1 cellular context compared by ENCODE assay signal in the genomic region with DNA sequence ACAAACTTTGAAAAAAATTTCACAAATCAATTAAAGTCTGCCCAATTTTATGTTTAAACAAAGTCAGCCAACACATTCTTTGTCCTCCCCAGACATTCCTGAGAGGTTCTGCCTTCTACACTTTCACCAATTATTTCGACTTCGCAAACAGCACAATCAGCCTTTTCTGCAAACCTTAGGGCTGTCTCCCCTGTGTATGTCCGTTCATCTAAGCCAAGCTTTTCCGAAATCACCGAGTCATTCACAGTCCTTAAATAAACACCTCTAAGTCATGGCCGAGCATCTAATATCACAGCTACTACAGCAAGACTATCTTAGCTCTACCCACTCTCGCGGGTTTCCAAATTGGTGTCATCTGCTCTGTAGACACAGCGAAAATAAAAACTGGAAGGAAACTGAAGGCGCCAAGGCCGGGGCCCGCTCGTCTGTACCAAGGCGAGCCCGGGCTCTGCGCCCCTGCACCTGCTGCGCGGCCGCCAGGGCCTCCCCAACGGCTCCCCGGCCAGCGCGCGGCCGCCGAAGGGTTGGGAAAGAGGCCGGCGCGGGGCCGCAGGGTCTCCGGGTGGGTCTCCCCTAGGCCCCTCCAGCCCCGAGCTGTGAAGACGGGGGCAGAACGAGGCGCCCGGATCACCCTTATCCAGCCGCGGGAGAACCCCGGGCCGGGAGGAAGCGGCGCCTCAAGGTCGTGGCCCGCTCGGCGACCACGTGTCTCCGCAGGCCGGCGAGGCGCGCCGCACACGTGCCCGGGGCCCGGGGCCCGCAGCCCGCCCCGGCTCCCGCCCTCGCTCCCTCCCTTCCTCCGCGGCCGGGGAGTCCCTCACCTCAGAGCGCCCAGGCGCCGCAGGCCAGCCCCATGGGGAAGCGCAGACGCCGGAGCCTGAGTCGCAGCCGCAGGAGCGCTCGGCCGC.
TF ChIP-seq lines count a peak whose summit lies in the region.

No MANE protein-coding gene starts in this region.

TF ChIP-seq in GM23338, 12 proteins besides CTCF, POLR2A, EP300 and RAD21 (continued from another document):
- TF ChIP-seq, protein P1, sequence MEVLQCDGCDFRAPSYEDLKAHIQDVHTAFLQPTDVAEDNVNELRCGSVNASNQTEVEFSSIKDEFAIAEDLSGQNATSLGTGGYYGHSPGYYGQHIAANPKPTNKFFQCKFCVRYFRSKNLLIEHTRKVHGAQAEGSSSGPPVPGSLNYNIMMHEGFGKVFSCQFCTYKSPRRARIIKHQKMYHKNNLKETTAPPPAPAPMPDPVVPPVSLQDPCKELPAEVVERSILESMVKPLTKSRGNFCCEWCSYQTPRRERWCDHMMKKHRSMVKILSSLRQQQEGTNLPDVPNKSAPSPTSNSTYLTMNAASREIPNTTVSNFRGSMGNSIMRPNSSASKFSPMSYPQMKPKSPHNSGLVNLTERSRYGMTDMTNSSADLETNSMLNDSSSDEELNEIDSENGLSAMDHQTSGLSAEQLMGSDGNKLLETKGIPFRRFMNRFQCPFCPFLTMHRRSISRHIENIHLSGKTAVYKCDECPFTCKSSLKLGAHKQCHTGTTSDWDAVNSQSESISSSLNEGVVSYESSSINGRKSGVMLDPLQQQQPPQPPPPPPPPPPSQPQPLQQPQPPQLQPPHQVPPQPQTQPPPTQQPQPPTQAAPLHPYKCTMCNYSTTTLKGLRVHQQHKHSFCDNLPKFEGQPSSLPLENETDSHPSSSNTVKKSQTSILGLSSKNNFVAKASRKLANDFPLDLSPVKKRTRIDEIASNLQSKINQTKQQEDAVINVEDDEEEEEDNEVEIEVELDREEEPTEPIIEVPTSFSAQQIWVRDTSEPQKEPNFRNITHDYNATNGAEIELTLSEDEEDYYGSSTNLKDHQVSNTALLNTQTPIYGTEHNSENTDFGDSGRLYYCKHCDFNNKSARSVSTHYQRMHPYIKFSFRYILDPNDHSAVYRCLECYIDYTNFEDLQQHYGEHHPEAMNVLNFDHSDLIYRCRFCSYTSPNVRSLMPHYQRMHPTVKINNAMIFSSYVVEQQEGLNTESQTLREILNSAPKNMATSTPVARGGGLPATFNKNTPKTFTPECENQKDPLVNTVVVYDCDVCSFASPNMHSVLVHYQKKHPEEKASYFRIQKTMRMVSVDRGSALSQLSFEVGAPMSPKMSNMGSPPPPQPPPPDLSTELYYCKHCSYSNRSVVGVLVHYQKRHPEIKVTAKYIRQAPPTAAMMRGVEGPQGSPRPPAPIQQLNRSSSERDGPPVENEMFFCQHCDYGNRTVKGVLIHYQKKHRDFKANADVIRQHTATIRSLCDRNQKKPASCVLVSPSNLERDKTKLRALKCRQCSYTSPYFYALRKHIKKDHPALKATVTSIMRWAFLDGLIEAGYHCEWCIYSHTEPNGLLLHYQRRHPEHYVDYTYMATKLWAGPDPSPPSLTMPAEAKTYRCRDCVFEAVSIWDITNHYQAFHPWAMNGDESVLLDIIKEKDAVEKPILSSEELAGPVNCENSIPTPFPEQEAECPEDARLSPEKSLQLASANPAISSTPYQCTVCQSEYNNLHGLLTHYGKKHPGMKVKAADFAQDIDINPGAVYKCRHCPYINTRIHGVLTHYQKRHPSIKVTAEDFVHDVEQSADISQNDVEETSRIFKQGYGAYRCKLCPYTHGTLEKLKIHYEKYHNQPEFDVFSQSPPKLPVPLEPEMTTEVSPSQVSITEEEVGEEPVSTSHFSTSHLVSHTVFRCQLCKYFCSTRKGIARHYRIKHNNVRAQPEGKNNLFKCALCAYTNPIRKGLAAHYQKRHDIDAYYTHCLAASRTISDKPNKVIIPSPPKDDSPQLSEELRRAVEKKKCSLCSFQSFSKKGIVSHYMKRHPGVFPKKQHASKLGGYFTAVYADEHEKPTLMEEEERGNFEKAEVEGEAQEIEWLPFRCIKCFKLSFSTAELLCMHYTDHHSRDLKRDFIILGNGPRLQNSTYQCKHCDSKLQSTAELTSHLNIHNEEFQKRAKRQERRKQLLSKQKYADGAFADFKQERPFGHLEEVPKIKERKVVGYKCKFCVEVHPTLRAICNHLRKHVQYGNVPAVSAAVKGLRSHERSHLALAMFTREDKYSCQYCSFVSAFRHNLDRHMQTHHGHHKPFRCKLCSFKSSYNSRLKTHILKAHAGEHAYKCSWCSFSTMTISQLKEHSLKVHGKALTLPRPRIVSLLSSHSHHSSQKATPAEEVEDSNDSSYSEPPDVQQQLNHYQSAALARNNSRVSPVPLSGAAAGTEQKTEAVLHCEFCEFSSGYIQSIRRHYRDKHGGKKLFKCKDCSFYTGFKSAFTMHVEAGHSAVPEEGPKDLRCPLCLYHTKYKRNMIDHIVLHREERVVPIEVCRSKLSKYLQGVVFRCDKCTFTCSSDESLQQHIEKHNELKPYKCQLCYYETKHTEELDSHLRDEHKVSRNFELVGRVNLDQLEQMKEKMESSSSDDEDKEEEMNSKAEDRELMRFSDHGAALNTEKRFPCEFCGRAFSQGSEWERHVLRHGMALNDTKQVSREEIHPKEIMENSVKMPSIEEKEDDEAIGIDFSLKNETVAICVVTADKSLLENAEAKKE (CRISPR knock-in tag; IDR thresholded peaks at IDR 0.05) = no peak
- TF ChIP-seq EZH2phosphoT487 (IDR thresholded peaks at IDR 0.05; ENCODE audit: unreplicated experiment) = no peak
- TF ChIP-seq POLR2AphosphoS5 (IDR thresholded peaks at IDR 0.05; ENCODE audit: low read depth) = no peak
- no peak for TF ChIP-seq ZNF331 (CRISPR knock-in tag; IDR thresholded peaks at IDR 0.05; ENCODE audit: low read depth)
- TF ChIP-seq, protein P2, sequence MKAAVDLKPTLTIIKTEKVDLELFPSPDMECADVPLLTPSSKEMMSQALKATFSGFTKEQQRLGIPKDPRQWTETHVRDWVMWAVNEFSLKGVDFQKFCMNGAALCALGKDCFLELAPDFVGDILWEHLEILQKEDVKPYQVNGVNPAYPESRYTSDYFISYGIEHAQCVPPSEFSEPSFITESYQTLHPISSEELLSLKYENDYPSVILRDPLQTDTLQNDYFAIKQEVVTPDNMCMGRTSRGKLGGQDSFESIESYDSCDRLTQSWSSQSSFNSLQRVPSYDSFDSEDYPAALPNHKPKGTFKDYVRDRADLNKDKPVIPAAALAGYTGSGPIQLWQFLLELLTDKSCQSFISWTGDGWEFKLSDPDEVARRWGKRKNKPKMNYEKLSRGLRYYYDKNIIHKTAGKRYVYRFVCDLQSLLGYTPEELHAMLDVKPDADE (IDR thresholded peaks at IDR 0.05) = no peak
- no peak for TF ChIP-seq CREB1 (CRISPR knock-in tag; IDR thresholded peaks at IDR 0.05; ENCODE audit: low read depth)
- no peak for TF ChIP-seq JUNB (IDR thresholded peaks at IDR 0.05; ENCODE audit: unreplicated experiment)
- TF ChIP-seq NANOG (IDR thresholded peaks at IDR 0.05; ENCODE audit: borderline replicate concordance) = no peak
- no peak for TF ChIP-seq ZNF114 (CRISPR knock-in tag; IDR thresholded peaks at IDR 0.05)
TF ChIP-seq in GM23338: peak in this region for 0.
